31 cellular contexts compared by ENCODE assay signal in genomic region chr2:195457873-195458272, GRCh38.
"Had no signal": no experiment of that assay in that cellular context is flagged by ENCODE, and none has a peak within 500 bp of the region (broad histone marks: within the 10 kb centered on the region; RNA-seq: fewer than 3 reads in every experiment).

No MANE protein-coding gene starts in this region.

- H3K4me3 ChIP-seq: ascending aorta, cardiac muscle cell had no signal

- ATAC-seq: activated CD4-positive, alpha-beta T cell treated with anti-CD3 and anti-CD28 coated beads for 36 hours; activated CD4-positive, CD25-positive, alpha-beta regulatory T cell treated with anti-CD3 and anti-CD28 coated beads, Interleukin-2, amount 50 U/mL, for 24 hours; activated CD8-positive, alpha-beta memory T cell treated with anti-CD3 and anti-CD28 coated beads, Interleukin-2, amount 10 ng/mL, durations not matched to agents 7 days and 5 days; activated CD8-positive, alpha-beta T cell treated with anti-CD3 and anti-CD28 coated beads, Interleukin-2, amount 10 ng/mL, durations not matched to agents 7 days and 5 days; activated naive CD8-positive, alpha-beta T cell treated with anti-CD3 and anti-CD28 coated beads, Interleukin-2, amount 50 U/mL, for 24 hours; T-helper 17 cell; WTC11 had no signal

- FAIRE-seq: bronchial epithelial cell, TTC549 had no signal

- H3K36me3 ChIP-seq: ascending aorta, cardiac muscle cell, WERI-Rb-1 had no signal

- H3K4me1 ChIP-seq: ascending aorta had no signal

- H3K27ac ChIP-seq: ascending aorta, cardiac muscle cell, WERI-Rb-1 had no signal

- H3K9me3 ChIP-seq: ascending aorta had no signal

- H3K27me3 ChIP-seq: ascending aorta, cardiac muscle cell had no signal

- DNase-seq: activated CD4-positive, alpha-beta memory T cell treated with anti-CD3 and anti-CD28 coated beads, Interleukin-2, amount 10 ng/mL, durations not matched to agents 7 days and 5 days; activated CD4-positive, alpha-beta T cell treated with anti-CD3 and anti-CD28 coated beads for 1 hour; activated CD4-positive, alpha-beta T cell treated with anti-CD3 and anti-CD28 coated beads for 36 hours; activated CD4-positive, alpha-beta T cell treated with anti-CD3 and anti-CD28 coated beads for 48 hours; activated CD4-positive, alpha-beta T cell treated with anti-CD3 and anti-CD28 coated beads, Interleukin-2, amount 10 ng/mL, durations not matched to agents 7 days and 5 days; activated CD4-positive, alpha-beta T cell treated with anti-CD3 and anti-CD28 coated beads, Interleukin-2, amount 50 U/mL, for 48 hours; activated CD4-positive, CD25-positive, alpha-beta regulatory T cell; activated CD8-positive, alpha-beta memory T cell treated with anti-CD3 and anti-CD28 coated beads for 24 hours; activated CD8-positive, alpha-beta memory T cell treated with anti-CD3 and anti-CD28 coated beads, Interleukin-2, amount 10 ng/mL, durations not matched to agents 7 days and 5 days; activated CD8-positive, alpha-beta memory T cell treated with anti-CD3 and anti-CD28 coated beads, Interleukin-2, amount 50 U/mL, for 48 hours; activated CD8-positive, alpha-beta T cell treated with anti-CD3 and anti-CD28 coated beads, Interleukin-2, amount 10 ng/mL, durations not matched to agents 7 days and 5 days; activated effector memory CD4-positive, alpha-beta T cell treated with Interleukin-2 at 50 U/mL for 16 hours; activated gamma-delta T cell; activated naive CD4-positive, alpha-beta T cell treated with anti-CD3 and anti-CD28 coated beads, Interleukin-2, amount 10 ng/mL, durations not matched to agents 7 days and 5 days; activated naive CD4-positive, alpha-beta T cell treated with Interleukin-2 at 50 U/mL for 16 hours; activated naive CD8-positive, alpha-beta T cell treated with anti-CD3 and anti-CD28 coated beads, Interleukin-2, amount 50 U/mL, for 24 hours; activated T-cell treated with anti-CD3 and anti-CD28 coated beads, Interleukin-2, amount 50 U/mL, for 24 hours; activated T-cell treated with anti-CD3 and anti-CD28 coated beads, Interleukin-2, amount 50 U/mL, for 48 hours; amygdala; anterior cingulate cortex; caudate nucleus; cerebellar nuclear complex; T-helper 17 cell; T-helper 9 cell; WERI-Rb-1 had no signal
